ENCODE assay signal across 29 cellular contexts in the genomic region with DNA sequence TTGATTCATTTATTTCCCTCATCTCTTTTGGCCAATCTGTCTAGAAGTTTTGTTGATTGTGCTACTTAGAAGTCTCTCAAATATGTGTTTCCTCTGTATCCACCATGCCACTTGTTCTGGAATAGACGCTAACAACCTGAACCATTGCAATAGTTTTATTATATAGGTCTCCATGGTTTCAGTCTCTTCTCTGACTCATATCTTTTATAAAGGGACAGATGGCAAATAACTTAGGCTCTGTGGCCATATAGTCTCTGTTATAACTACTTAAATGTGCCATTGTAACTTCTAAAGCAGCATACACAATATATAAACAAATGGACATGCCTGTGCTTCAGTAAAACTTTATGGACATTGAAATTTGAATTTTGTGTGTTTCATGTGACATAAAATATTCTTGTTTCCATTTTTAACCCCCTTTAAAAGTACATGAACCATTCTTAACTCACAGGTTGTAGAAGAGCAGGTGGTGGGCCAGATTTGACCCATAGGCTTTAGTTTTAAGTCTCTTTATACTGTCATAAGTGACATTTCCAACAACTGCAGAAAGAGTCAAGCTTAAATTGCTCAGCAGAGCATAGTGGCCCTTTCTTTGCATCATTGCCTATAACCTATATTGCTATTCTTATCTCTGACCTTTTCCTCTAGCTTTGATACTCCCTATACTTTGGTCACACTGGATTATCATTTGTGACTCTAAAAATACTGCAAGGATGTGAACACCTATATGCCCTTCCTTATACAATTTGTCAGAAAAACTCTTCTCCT.
"Had no signal": no experiment of that assay in that cellular context is flagged by ENCODE, and none has a peak within 500 bp of the region (broad histone marks: within the 10 kb centered on the region; RNA-seq: fewer than 3 reads in every experiment).

No MANE protein-coding gene starts in this region.

- H3K9me3 ChIP-seq: ascending aorta, testis, vagina had no signal

- H3K36me3 Mint-ChIP-seq: activated CD8-positive, alpha-beta memory T cell treated with anti-CD3 and anti-CD28 coated beads, Interleukin-2, amount 10 ng/mL, durations not matched to agents 7 days and 5 days; activated naive CD4-positive, alpha-beta T cell treated with anti-CD3 and anti-CD28 coated beads, Interleukin-2, amount 50 U/mL, for 72 hours; immature natural killer cell; mesothelial cell of epicardium; natural killer cell; type B pancreatic cell had no signal

- H3K4me3 ChIP-seq: ascending aorta, dorsolateral prefrontal cortex, hepatocyte, testis, vagina had no signal

- DNase-seq: activated CD4-positive, alpha-beta T cell treated with anti-CD3 and anti-CD28 coated beads, Interleukin-2, amount 10 ng/mL, durations not matched to agents 7 days and 5 days; activated CD8-positive, alpha-beta memory T cell treated with anti-CD3 and anti-CD28 coated beads, Interleukin-2, amount 10 ng/mL, durations not matched to agents 7 days and 5 days; activated CD8-positive, alpha-beta T cell treated with anti-CD3 and anti-CD28 coated beads for 36 hours; brain microvascular endothelial cell; caudate nucleus; dorsolateral prefrontal cortex; effector memory CD8-positive, alpha-beta T cell; foreskin melanocyte; immature natural killer cell; kidney glomerular epithelial cell; left ventricle myocardium superior; mammary epithelial cell; natural killer cell; retina; stimulated activated CD4-positive, alpha-beta T cell treated with anti-CD3 and anti-CD28 coated beads, Interleukin-2, amount 100 ng/mL, for 48 hours; stimulated activated CD8-positive, alpha-beta memory T cell treated with anti-CD3 and anti-CD28 coated beads, Interleukin-4, amount 100 ng/mL, for 48 hours; stimulated activated naive CD4-positive, alpha-beta T cell; testis had no signal

- ATAC-seq: activated CD4-positive, CD25-positive, alpha-beta regulatory T cell treated with anti-CD3 and anti-CD28 coated beads, Interleukin-2, amount 50 U/mL, for 24 hours; activated CD8-positive, alpha-beta memory T cell treated with anti-CD3 and anti-CD28 coated beads, Interleukin-2, amount 10 ng/mL, durations not matched to agents 7 days and 5 days; activated CD8-positive, alpha-beta T cell treated with anti-CD3 and anti-CD28 coated beads for 36 hours; activated naive CD4-positive, alpha-beta T cell treated with anti-CD3 and anti-CD28 coated beads, Interleukin-2, amount 50 U/mL, for 72 hours; activated T-helper 17 cell treated with anti-CD3 and anti-CD28 coated beads, Interleukin-2, amount 50 U/mL, for 72 hours; effector memory CD8-positive, alpha-beta T cell; esophagus mucosa; left ventricle myocardium superior had no signal

- H3K9me3 Mint-ChIP-seq: activated CD4-positive, alpha-beta T cell treated with anti-CD3 and anti-CD28 coated beads, Interleukin-2, amount 10 ng/mL, durations not matched to agents 7 days and 5 days; activated CD8-positive, alpha-beta T cell treated with anti-CD3 and anti-CD28 coated beads for 36 hours; activated T-helper 17 cell treated with anti-CD3 and anti-CD28 coated beads, Interleukin-2, amount 50 U/mL, for 72 hours; mesothelial cell of epicardium; type B pancreatic cell had no signal

- H3K27me3 ChIP-seq: ascending aorta, brain microvascular endothelial cell, dorsolateral prefrontal cortex, hepatocyte, testis, vagina had no signal

- H3K27ac ChIP-seq: ascending aorta, brain microvascular endothelial cell, hepatocyte, vagina, VCaP had no signal

- H3K27ac Mint-ChIP-seq: activated CD4-positive, alpha-beta T cell treated with anti-CD3 and anti-CD28 coated beads, Interleukin-2, amount 10 ng/mL, durations not matched to agents 7 days and 5 days; activated CD8-positive, alpha-beta memory T cell treated with anti-CD3 and anti-CD28 coated beads, Interleukin-2, amount 10 ng/mL, durations not matched to agents 7 days and 5 days; activated CD8-positive, alpha-beta T cell treated with anti-CD3 and anti-CD28 coated beads for 36 hours; activated naive CD4-positive, alpha-beta T cell treated with anti-CD3 and anti-CD28 coated beads, Interleukin-2, amount 50 U/mL, for 72 hours; activated T-helper 17 cell treated with anti-CD3 and anti-CD28 coated beads, Interleukin-2, amount 50 U/mL, for 72 hours; effector memory CD8-positive, alpha-beta T cell; immature natural killer cell; mesothelial cell of epicardium; natural killer cell; progenitor cell of endocrine pancreas; type B pancreatic cell had no signal

- H3K36me3 ChIP-seq: ascending aorta, brain microvascular endothelial cell, vagina had no signal

- H3K4me3 Mint-ChIP-seq: activated CD4-positive, alpha-beta T cell treated with anti-CD3 and anti-CD28 coated beads, Interleukin-2, amount 10 ng/mL, durations not matched to agents 7 days and 5 days; activated CD8-positive, alpha-beta memory T cell treated with anti-CD3 and anti-CD28 coated beads, Interleukin-2, amount 10 ng/mL, durations not matched to agents 7 days and 5 days; activated CD8-positive, alpha-beta T cell treated with anti-CD3 and anti-CD28 coated beads for 36 hours; activated T-helper 17 cell treated with anti-CD3 and anti-CD28 coated beads, Interleukin-2, amount 50 U/mL, for 72 hours; effector memory CD8-positive, alpha-beta T cell; immature natural killer cell; mesothelial cell of epicardium; natural killer cell; type B pancreatic cell had no signal

- H3K4me1 Mint-ChIP-seq: activated CD4-positive, alpha-beta T cell treated with anti-CD3 and anti-CD28 coated beads, Interleukin-2, amount 10 ng/mL, durations not matched to agents 7 days and 5 days; activated CD8-positive, alpha-beta memory T cell treated with anti-CD3 and anti-CD28 coated beads, Interleukin-2, amount 10 ng/mL, durations not matched to agents 7 days and 5 days; activated T-helper 17 cell treated with anti-CD3 and anti-CD28 coated beads, Interleukin-2, amount 50 U/mL, for 72 hours; immature natural killer cell; mesothelial cell of epicardium; natural killer cell had no signal

- H3K27me3 Mint-ChIP-seq: activated CD4-positive, alpha-beta T cell treated with anti-CD3 and anti-CD28 coated beads, Interleukin-2, amount 10 ng/mL, durations not matched to agents 7 days and 5 days; activated CD8-positive, alpha-beta memory T cell treated with anti-CD3 and anti-CD28 coated beads, Interleukin-2, amount 10 ng/mL, durations not matched to agents 7 days and 5 days; activated CD8-positive, alpha-beta T cell treated with anti-CD3 and anti-CD28 coated beads for 36 hours; activated T-helper 17 cell treated with anti-CD3 and anti-CD28 coated beads, Interleukin-2, amount 50 U/mL, for 72 hours; effector memory CD8-positive, alpha-beta T cell; progenitor cell of endocrine pancreas; type B pancreatic cell had no signal

- H3K4me1 ChIP-seq: ascending aorta, testis, vagina had no signal
